19 cellular contexts compared by ENCODE assay signal in the genomic region with DNA sequence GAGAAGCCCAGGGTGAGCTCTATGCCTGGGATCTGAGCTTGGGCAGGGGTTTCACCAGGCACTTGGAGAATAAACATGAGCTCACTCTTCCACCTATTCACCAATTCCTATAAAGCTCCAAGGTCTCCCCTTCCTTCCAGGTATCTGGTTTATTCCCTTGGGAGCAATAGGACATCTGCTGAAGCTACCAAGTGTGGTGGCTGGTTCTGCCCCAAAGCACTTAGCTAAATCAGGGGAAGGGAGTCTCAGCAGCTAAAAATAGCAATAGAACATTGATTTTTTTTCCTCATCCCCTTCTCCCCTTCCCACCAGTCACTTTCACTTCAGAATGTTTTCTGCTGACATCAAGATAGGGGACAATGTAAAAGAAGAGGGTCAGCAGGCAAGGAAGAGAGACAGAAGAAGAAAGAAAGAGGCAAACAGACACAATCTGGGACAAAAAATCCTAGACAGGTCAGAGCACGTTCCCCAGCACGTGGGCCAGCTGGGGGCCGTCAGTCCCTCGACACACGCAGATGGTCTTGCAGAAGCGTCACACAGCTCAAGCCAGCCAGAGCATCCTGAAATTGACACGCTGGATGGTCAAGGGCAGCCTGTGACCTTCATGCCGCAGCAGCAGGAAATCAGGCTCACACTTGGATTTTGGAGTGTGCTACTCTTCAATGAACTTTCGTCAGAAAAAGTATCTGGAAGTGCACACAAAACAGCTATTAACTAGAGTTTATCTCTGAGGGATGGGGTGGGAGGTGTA.
DNase-seq lines count a peak whose midpoint lies in the region; ATAC-seq, FAIRE-seq and TF ChIP-seq lines count a peak whose summit lies in the region.
"Had no signal": no experiment of that assay in that cellular context is flagged by ENCODE, and none has a peak within 500 bp of the region (broad histone marks: within the 10 kb centered on the region; RNA-seq: fewer than 3 reads in every experiment).

No MANE protein-coding gene starts in this region.

- H3K9me3 ChIP-seq in BE2C (no peaks in the 10 kb centered on the region), HEK293 (ENCODE audit: control insufficient read depth, insufficient read depth, low read depth, low read length) (no peaks in the 10 kb centered on the region), neural progenitor cell (ENCODE audit: low read depth) (no peaks in the 10 kb centered on the region), suprapubic skin (no peaks in the 10 kb centered on the region)
- H3K9me3 ChIP-seq: ascending aorta, thoracic aorta had no signal

- no peak for ATAC-seq in GM21529 (IDR thresholded peaks at IDR 0.05; ENCODE audit: unreplicated experiment)
- ATAC-seq: left cardiac atrium had no signal

- H3K79me2 ChIP-seq in neural progenitor cell (ENCODE audit: low read depth) = no peaks in the 10 kb centered on the region

- H3K4me1 ChIP-seq in BE2C = peaks cover 14% of the 10 kb centered on the region
- peaks cover 19% of the 10 kb centered on the region for H3K4me1 ChIP-seq in HEK293 (ENCODE audit: control insufficient read depth, insufficient read depth, low read length)
- H3K4me1 ChIP-seq in neural progenitor cell = peaks cover 31% of the 10 kb centered on the region
- H3K4me1 ChIP-seq in suprapubic skin = peaks cover 4% of the 10 kb centered on the region
- H3K4me1 ChIP-seq: ascending aorta had no signal

- DNase-seq in BE2C = peak; percentile 23
- peak; percentile 65 for DNase-seq in SHP77 treated with DMSO at 0.1 percent for 48 hours (lab: John Stamatoyannopoulos, UW)
- no peak for DNase-seq in neural progenitor cell (ENCODE audit: low spot score)
- DNase-seq in activated CD4-positive, alpha-beta memory T cell treated with anti-CD3 and anti-CD28 coated beads, Interleukin-2, amount 10 ng/mL, durations not matched to agents 7 days and 5 days = no peak
- DNase-seq in GM12892 (ENCODE audit: insufficient read length) = no peak
- no peak for DNase-seq in suprapubic skin (ENCODE audit: low spot score in 2 of 2)
- DNase-seq: activated naive CD4-positive, alpha-beta T cell treated with anti-CD3 and anti-CD28 coated beads, Interleukin-2, amount 10 ng/mL, durations not matched to agents 7 days and 5 days; activated T-cell treated with anti-CD3 and anti-CD28 coated beads, Interleukin-2, amount 50 U/mL, for 1 hour; effector memory CD4-positive, alpha-beta T cell; EL; left cardiac atrium; NCI-H2081 treated with DMSO at 0.1 percent for 48 hours had no signal

- no peaks in the 10 kb centered on the region for H4K20me1 ChIP-seq in neural progenitor cell (ENCODE audit: low read depth)

- H2AFZ ChIP-seq in neural progenitor cell (replicated peaks) = no peak overlapping the region

- peaks cover 5% of the 10 kb centered on the region for H3K27me3 Mint-ChIP-seq in neural progenitor cell (ENCODE audit: insufficient read depth, low read depth)
- no peaks in the 10 kb centered on the region for H3K27me3 Mint-ChIP-seq in activated CD4-positive, alpha-beta memory T cell treated with anti-CD3 and anti-CD28 coated beads, Interleukin-2, amount 10 ng/mL, durations not matched to agents 7 days and 5 days
- H3K27me3 Mint-ChIP-seq: activated naive CD4-positive, alpha-beta T cell treated with anti-CD3 and anti-CD28 coated beads, Interleukin-2, amount 10 ng/mL, durations not matched to agents 7 days and 5 days had no signal

- H3K4me2 ChIP-seq in neural progenitor cell = no peak overlapping the region

- H3K27ac ChIP-seq in HEK293 (ENCODE audit: extremely low read depth, low read depth, low read length) (no peak overlapping the region), neural progenitor cell (no peak overlapping the region), suprapubic skin (no peak overlapping the region)
- H3K27ac ChIP-seq: ascending aorta, thoracic aorta had no signal

- CTCF ChIA-PET in HEK293 (lab: Yijun Ruan, JAX) = no interaction called here
- CTCF ChIA-PET in activated CD4-positive, alpha-beta memory T cell treated with anti-CD3 and anti-CD28 coated beads, Interleukin-2, amount 10 ng/mL, durations not matched to agents 7 days and 5 days (lab: Charles Lee) = no interaction called here

- no peak for TF ChIP-seq POLR2A in GM12892 (IDR thresholded peaks at IDR 0.05; ENCODE audit: low read depth, low read length)
- TF ChIP-seq POLR2A in suprapubic skin (IDR thresholded peaks at IDR 0.05) = no peak

- no peaks in the 10 kb centered on the region for H3K36me3 ChIP-seq in BE2C
- H3K36me3 ChIP-seq in HEK293 (ENCODE audit: control insufficient read depth in 2 of 2, insufficient read depth in 1 of 2, low read length in 2 of 2) = no peaks in the 10 kb centered on the region
- no peaks in the 10 kb centered on the region for H3K36me3 ChIP-seq in neural progenitor cell
- H3K36me3 ChIP-seq in suprapubic skin = no peaks in the 10 kb centered on the region
- H3K36me3 ChIP-seq: ascending aorta, thoracic aorta had no signal

- H3K36me3 Mint-ChIP-seq in neural progenitor cell = no peaks in the 10 kb centered on the region
- no peaks in the 10 kb centered on the region for H3K36me3 Mint-ChIP-seq in activated CD4-positive, alpha-beta memory T cell treated with anti-CD3 and anti-CD28 coated beads, Interleukin-2, amount 10 ng/mL, durations not matched to agents 7 days and 5 days (ENCODE audit: low read depth)
- H3K36me3 Mint-ChIP-seq: activated naive CD4-positive, alpha-beta T cell treated with anti-CD3 and anti-CD28 coated beads, Interleukin-2, amount 10 ng/mL, durations not matched to agents 7 days and 5 days; mesothelial cell of epicardium had no signal

- H3K27me3 ChIP-seq in BE2C = no peaks in the 10 kb centered on the region
- H3K27me3 ChIP-seq in neural progenitor cell = no peaks in the 10 kb centered on the region
- no peaks in the 10 kb centered on the region for H3K27me3 ChIP-seq in suprapubic skin
- H3K27me3 ChIP-seq: ascending aorta had no signal

- H3K9ac ChIP-seq in neural progenitor cell = no peak overlapping the region

- peaks cover 3% of the 10 kb centered on the region for H3K9me3 Mint-ChIP-seq in neural progenitor cell
- H3K9me3 Mint-ChIP-seq in activated CD4-positive, alpha-beta memory T cell treated with anti-CD3 and anti-CD28 coated beads, Interleukin-2, amount 10 ng/mL, durations not matched to agents 7 days and 5 days = no peaks in the 10 kb centered on the region
- H3K9me3 Mint-ChIP-seq: activated naive CD4-positive, alpha-beta T cell treated with anti-CD3 and anti-CD28 coated beads, Interleukin-2, amount 10 ng/mL, durations not matched to agents 7 days and 5 days; mesothelial cell of epicardium had no signal

- peak overlapping the region; percentile 61 for H3K27ac Mint-ChIP-seq in neural progenitor cell
- no peak overlapping the region for H3K27ac Mint-ChIP-seq in activated CD4-positive, alpha-beta memory T cell treated with anti-CD3 and anti-CD28 coated beads, Interleukin-2, amount 10 ng/mL, durations not matched to agents 7 days and 5 days
- H3K27ac Mint-ChIP-seq: activated naive CD4-positive, alpha-beta T cell treated with anti-CD3 and anti-CD28 coated beads, Interleukin-2, amount 10 ng/mL, durations not matched to agents 7 days and 5 days; mesothelial cell of epicardium had no signal

- peaks cover 29% of the 10 kb centered on the region for H3F3A ChIP-seq in neural progenitor cell (ENCODE audit: low read depth)

- TF ChIP-seq CTCF in BE2C (IDR thresholded peaks at IDR 0.05; ENCODE audit: low read depth, low read length) (no peak), HEK293 (tag by site-specific recombination; IDR thresholded peaks at IDR 0.05) (no peak), neural progenitor cell (IDR thresholded peaks at IDR 0.05) (no peak), suprapubic skin (IDR thresholded peaks at IDR 0.05) (no peak)

- no peak for TF ChIP-seq EP300 in suprapubic skin (IDR thresholded peaks at IDR 0.05)

- H3K4me1 Mint-ChIP-seq in neural progenitor cell = peaks cover 52% of the 10 kb centered on the region
- H3K4me1 Mint-ChIP-seq in activated CD4-positive, alpha-beta memory T cell treated with anti-CD3 and anti-CD28 coated beads, Interleukin-2, amount 10 ng/mL, durations not matched to agents 7 days and 5 days = no peaks in the 10 kb centered on the region
- H3K4me1 Mint-ChIP-seq: activated naive CD4-positive, alpha-beta T cell treated with anti-CD3 and anti-CD28 coated beads, Interleukin-2, amount 10 ng/mL, durations not matched to agents 7 days and 5 days had no signal

- no peak overlapping the region for H3K4me3 Mint-ChIP-seq in neural progenitor cell
- no peak overlapping the region for H3K4me3 Mint-ChIP-seq in activated CD4-positive, alpha-beta memory T cell treated with anti-CD3 and anti-CD28 coated beads, Interleukin-2, amount 10 ng/mL, durations not matched to agents 7 days and 5 days
- H3K4me3 Mint-ChIP-seq: activated naive CD4-positive, alpha-beta T cell treated with anti-CD3 and anti-CD28 coated beads, Interleukin-2, amount 10 ng/mL, durations not matched to agents 7 days and 5 days; mesothelial cell of epicardium; nephron had no signal

- 67% methylated on average over 9 of the region's 9 CpGs for WGBS in suprapubic skin

- H3K4me3 ChIP-seq in BE2C (ENCODE audit: low read depth, low read length) = peak overlapping the region; percentile 35
- no peak overlapping the region for H3K4me3 ChIP-seq in HEK293 (ENCODE audit: low read depth, low read length)
- no peak overlapping the region for H3K4me3 ChIP-seq in neural progenitor cell
- no peak overlapping the region for H3K4me3 ChIP-seq in suprapubic skin
- H3K4me3 ChIP-seq: ascending aorta, thoracic aorta had no signal

- no peak for FAIRE-seq in GM12892 (lab: Jason Lieb, UNC)
- FAIRE-seq: TTC549 had no signal

- POLR2A ChIA-PET in HEK293 (lab: Yijun Ruan, JAX) = no interaction called here
- POLR2A ChIA-PET in activated CD4-positive, alpha-beta memory T cell treated with anti-CD3 and anti-CD28 coated beads, Interleukin-2, amount 10 ng/mL, durations not matched to agents 7 days and 5 days (lab: Charles Lee) = no interaction called here

TF ChIP-seq in HEK293, 187 proteins besides CTCF, POLR2A, EP300 and RAD21 (continues in another document):
- no peak for TF ChIP-seq ZSCAN30 (tag by site-specific recombination; IDR thresholded peaks at IDR 0.05)
- TF ChIP-seq ZNF133 (tag by site-specific recombination; IDR thresholded peaks at IDR 0.05) = no peak
- no peak for TF ChIP-seq ZNF335 (tag by site-specific recombination; conservative IDR thresholded peaks at IDR 0.05)
- peak; percentile 42; the same call in 1 of the 2 replicates for TF ChIP-seq OSR2 (tag by site-specific recombination; IDR thresholded peaks at IDR 0.05)
- no peak for TF ChIP-seq ZNF521 (tag by site-specific recombination; IDR thresholded peaks at IDR 0.05)
- TF ChIP-seq WT1 (tag by site-specific recombination; IDR thresholded peaks at IDR 0.05) = peak; percentile 74; the same call in 1 of the 2 replicates

Comparison
In these comparisons a context has a peak if more than half of its experiments do, and no peak if none do; other contexts are left out.
1. DNase-seq: peak in BE2C (single experiment) and SHP77 treated with DMSO at 0.1 percent for 48 hours (single experiment); none in neural progenitor cell (single experiment), activated CD4-positive, alpha-beta memory T cell treated with anti-CD3 and anti-CD28 coated beads, Interleukin-2, amount 10 ng/mL, durations not matched to agents 7 days and 5 days (single experiment), GM12892 (single experiment) and suprapubic skin (0 of 2).